Comparison of ENCODE assay signal across 1 cellular context in the genomic region with DNA sequence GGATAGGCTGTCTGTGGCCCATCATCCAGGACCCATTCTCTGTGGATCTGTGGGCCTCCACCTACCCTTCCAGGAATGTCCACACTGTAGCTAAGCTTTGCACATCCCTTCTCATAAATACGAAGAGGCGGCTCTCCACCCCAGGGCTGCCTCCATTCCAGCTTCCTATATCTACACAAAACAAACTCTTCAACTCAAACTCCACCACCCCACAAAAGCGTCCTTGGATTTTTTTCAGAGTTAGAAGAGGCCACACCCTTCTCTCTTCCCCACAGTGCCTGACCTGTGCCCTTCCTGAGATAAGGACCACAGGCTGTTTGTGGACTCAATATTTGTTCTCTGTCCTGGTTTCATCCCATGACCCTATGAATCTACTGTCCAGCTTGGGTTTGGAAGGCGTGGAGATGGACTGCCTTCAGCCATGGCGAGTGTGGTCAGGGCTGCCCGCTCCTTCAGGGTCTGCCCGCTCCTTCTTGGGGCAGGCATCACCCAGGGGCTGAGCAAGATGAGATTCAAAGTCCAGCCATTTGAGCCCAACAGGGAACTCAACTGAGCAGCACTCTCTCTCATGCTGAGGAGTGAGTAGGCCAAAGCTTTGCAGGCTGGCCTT.
A peak's percentile ranks its signal among the peaks of the same experiment; 100 is the strongest.
TF ChIP-seq lines count a peak whose summit lies in the region.

No MANE protein-coding gene starts in this region.

TF ChIP-seq in HepG2, 621 proteins besides CTCF, POLR2A, EP300 and RAD21 (continued from another document and continues in another):
- TF ChIP-seq, protein P1, sequence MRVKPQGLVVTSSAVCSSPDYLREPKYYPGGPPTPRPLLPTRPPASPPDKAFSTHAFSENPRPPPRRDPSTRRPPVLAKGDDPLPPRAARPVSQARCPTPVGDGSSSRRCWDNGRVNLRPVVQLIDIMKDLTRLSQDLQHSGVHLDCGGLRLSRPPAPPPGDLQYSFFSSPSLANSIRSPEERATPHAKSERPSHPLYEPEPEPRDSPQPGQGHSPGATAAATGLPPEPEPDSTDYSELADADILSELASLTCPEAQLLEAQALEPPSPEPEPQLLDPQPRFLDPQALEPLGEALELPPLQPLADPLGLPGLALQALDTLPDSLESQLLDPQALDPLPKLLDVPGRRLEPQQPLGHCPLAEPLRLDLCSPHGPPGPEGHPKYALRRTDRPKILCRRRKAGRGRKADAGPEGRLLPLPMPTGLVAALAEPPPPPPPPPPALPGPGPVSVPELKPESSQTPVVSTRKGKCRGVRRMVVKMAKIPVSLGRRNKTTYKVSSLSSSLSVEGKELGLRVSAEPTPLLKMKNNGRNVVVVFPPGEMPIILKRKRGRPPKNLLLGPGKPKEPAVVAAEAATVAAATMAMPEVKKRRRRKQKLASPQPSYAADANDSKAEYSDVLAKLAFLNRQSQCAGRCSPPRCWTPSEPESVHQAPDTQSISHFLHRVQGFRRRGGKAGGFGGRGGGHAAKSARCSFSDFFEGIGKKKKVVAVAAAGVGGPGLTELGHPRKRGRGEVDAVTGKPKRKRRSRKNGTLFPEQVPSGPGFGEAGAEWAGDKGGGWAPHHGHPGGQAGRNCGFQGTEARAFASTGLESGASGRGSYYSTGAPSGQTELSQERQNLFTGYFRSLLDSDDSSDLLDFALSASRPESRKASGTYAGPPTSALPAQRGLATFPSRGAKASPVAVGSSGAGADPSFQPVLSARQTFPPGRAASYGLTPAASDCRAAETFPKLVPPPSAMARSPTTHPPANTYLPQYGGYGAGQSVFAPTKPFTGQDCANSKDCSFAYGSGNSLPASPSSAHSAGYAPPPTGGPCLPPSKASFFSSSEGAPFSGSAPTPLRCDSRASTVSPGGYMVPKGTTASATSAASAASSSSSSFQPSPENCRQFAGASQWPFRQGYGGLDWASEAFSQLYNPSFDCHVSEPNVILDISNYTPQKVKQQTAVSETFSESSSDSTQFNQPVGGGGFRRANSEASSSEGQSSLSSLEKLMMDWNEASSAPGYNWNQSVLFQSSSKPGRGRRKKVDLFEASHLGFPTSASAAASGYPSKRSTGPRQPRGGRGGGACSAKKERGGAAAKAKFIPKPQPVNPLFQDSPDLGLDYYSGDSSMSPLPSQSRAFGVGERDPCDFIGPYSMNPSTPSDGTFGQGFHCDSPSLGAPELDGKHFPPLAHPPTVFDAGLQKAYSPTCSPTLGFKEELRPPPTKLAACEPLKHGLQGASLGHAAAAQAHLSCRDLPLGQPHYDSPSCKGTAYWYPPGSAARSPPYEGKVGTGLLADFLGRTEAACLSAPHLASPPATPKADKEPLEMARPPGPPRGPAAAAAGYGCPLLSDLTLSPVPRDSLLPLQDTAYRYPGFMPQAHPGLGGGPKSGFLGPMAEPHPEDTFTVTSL (CRISPR knock-in tag; IDR thresholded peaks at IDR 0.05; ENCODE audit: borderline replicate concordance) = peak; percentile 88; the same call in 1 of the 2 replicates
- peak; percentile 46; the same call in 1 of the 2 replicates for TF ChIP-seq NAIF1 (CRISPR knock-in tag; IDR thresholded peaks at IDR 0.05; ENCODE audit: borderline replicate concordance)
- TF ChIP-seq, protein P2, sequence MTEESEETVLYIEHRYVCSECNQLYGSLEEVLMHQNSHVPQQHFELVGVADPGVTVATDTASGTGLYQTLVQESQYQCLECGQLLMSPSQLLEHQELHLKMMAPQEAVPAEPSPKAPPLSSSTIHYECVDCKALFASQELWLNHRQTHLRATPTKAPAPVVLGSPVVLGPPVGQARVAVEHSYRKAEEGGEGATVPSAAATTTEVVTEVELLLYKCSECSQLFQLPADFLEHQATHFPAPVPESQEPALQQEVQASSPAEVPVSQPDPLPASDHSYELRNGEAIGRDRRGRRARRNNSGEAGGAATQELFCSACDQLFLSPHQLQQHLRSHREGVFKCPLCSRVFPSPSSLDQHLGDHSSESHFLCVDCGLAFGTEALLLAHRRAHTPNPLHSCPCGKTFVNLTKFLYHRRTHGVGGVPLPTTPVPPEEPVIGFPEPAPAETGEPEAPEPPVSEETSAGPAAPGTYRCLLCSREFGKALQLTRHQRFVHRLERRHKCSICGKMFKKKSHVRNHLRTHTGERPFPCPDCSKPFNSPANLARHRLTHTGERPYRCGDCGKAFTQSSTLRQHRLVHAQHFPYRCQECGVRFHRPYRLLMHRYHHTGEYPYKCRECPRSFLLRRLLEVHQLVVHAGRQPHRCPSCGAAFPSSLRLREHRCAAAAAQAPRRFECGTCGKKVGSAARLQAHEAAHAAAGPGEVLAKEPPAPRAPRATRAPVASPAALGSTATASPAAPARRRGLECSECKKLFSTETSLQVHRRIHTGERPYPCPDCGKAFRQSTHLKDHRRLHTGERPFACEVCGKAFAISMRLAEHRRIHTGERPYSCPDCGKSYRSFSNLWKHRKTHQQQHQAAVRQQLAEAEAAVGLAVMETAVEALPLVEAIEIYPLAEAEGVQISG (CRISPR knock-in tag; IDR thresholded peaks at IDR 0.05) = peak; percentile 66
- peak; percentile 79 for TF ChIP-seq ZMYM4 (CRISPR knock-in tag; IDR thresholded peaks at IDR 0.05)
- TF ChIP-seq KAT8 (CRISPR knock-in tag; IDR thresholded peaks at IDR 0.05) = peak; percentile 16; the same call in 1 of the 2 replicates
- TF ChIP-seq ZNF775 (CRISPR knock-in tag; IDR thresholded peaks at IDR 0.05; ENCODE audit: borderline replicate concordance) = no peak
- TF ChIP-seq PPARG (CRISPR knock-in tag; conservative IDR thresholded peaks at IDR 0.05) = peak; percentile 93
- peak; percentile 81 for TF ChIP-seq BCL6 (CRISPR knock-in tag; IDR thresholded peaks at IDR 0.05)
- TF ChIP-seq AGO1 (IDR thresholded peaks at IDR 0.05; ENCODE audit: low read depth, low read length, poor library complexity, severe bottlenecking) = no peak
- peak; percentile 77 for TF ChIP-seq CBX1 (IDR thresholded peaks at IDR 0.05; ENCODE audit: low read depth)
- peak; percentile 98 for TF ChIP-seq KLF12 (CRISPR knock-in tag; IDR thresholded peaks at IDR 0.05; ENCODE audit: borderline replicate concordance)
- 0 out of 2 replicates have a peak, but pooled peaks have one; percentile 25 for TF ChIP-seq ZSCAN21 (CRISPR knock-in tag; IDR thresholded peaks at IDR 0.05; ENCODE audit: borderline replicate concordance)
- TF ChIP-seq ZNF503 (CRISPR knock-in tag; IDR thresholded peaks at IDR 0.05) = peak; percentile 93
- peak; percentile 92 for TF ChIP-seq ISL2 (CRISPR knock-in tag; IDR thresholded peaks at IDR 0.05)
- TF ChIP-seq, protein P3, sequence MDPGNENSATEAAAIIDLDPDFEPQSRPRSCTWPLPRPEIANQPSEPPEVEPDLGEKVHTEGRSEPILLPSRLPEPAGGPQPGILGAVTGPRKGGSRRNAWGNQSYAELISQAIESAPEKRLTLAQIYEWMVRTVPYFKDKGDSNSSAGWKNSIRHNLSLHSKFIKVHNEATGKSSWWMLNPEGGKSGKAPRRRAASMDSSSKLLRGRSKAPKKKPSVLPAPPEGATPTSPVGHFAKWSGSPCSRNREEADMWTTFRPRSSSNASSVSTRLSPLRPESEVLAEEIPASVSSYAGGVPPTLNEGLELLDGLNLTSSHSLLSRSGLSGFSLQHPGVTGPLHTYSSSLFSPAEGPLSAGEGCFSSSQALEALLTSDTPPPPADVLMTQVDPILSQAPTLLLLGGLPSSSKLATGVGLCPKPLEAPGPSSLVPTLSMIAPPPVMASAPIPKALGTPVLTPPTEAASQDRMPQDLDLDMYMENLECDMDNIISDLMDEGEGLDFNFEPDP (CRISPR knock-in tag; conservative IDR thresholded peaks at IDR 0.05) = no peak
- TF ChIP-seq ZNF709 (CRISPR knock-in tag; IDR thresholded peaks at IDR 0.05) = no peak
- no peak for TF ChIP-seq ZMAT5 (CRISPR knock-in tag; IDR thresholded peaks at IDR 0.05; ENCODE audit: borderline replicate concordance, low read depth)
- TF ChIP-seq ZSCAN31 (CRISPR knock-in tag; IDR thresholded peaks at IDR 0.05; ENCODE audit: low read depth) = peak; percentile 51; the same call in 1 of the 2 replicates
- peak; percentile 92; the same call in 1 of the 2 replicates for TF ChIP-seq TBX2 (CRISPR knock-in tag; IDR thresholded peaks at IDR 0.05; ENCODE audit: borderline replicate concordance)
- TF ChIP-seq ZBTB7A (CRISPR knock-in tag; IDR thresholded peaks at IDR 0.05) = peak; percentile 33; the same call in 1 of the 2 replicates
- no peak for TF ChIP-seq SOX6 (IDR thresholded peaks at IDR 0.05)
- TF ChIP-seq SOX6 (CRISPR knock-in tag; IDR thresholded peaks at IDR 0.05) = peak; percentile 97
- no peak for TF ChIP-seq TIGD3 (CRISPR knock-in tag; IDR thresholded peaks at IDR 0.05; ENCODE audit: borderline replicate concordance)
- no peak for TF ChIP-seq ZNF253 (CRISPR knock-in tag; IDR thresholded peaks at IDR 0.05; ENCODE audit: borderline replicate concordance)
- no peak for TF ChIP-seq TMF1 (CRISPR knock-in tag; IDR thresholded peaks at IDR 0.05; ENCODE audit: low read depth)
- peak; percentile 97 for TF ChIP-seq MED1 (CRISPR knock-in tag; IDR thresholded peaks at IDR 0.05)
- peak; percentile 68; the same call in 1 of the 2 replicates for TF ChIP-seq ZKSCAN8 (CRISPR knock-in tag; IDR thresholded peaks at IDR 0.05; ENCODE audit: borderline replicate concordance)
- TF ChIP-seq, protein P4, sequence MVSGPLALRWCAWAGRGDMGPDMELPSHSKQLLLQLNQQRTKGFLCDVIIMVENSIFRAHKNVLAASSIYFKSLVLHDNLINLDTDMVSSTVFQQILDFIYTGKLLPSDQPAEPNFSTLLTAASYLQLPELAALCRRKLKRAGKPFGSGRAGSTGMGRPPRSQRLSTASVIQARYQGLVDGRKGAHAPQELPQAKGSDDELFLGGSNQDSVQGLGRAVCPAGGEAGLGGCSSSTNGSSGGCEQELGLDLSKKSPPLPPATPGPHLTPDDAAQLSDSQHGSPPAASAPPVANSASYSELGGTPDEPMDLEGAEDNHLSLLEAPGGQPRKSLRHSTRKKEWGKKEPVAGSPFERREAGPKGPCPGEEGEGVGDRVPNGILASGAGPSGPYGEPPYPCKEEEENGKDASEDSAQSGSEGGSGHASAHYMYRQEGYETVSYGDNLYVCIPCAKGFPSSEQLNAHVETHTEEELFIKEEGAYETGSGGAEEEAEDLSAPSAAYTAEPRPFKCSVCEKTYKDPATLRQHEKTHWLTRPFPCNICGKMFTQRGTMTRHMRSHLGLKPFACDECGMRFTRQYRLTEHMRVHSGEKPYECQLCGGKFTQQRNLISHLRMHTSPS (CRISPR knock-in tag; IDR thresholded peaks at IDR 0.05; ENCODE audit: low read depth) = no peak
- no peak for TF ChIP-seq ZNF354B (CRISPR knock-in tag; IDR thresholded peaks at IDR 0.05)
- TF ChIP-seq FOXK1 (CRISPR knock-in tag; IDR thresholded peaks at IDR 0.05; ENCODE audit: borderline replicate concordance, low read depth) = no peak
- TF ChIP-seq KDM6A (CRISPR knock-in tag; IDR thresholded peaks at IDR 0.05; ENCODE audit: low read depth) = peak; percentile 79
- TF ChIP-seq NONO (IDR thresholded peaks at IDR 0.05) = no peak
- TF ChIP-seq NONO (CRISPR knock-in tag; conservative IDR thresholded peaks at IDR 0.05) = peak; percentile 62; the same call in 1 of the 2 replicates
- TF ChIP-seq SP4 (CRISPR knock-in tag; IDR thresholded peaks at IDR 0.05) = peak; percentile 13; the same call in 1 of the 2 replicates
- no peak for TF ChIP-seq REL (CRISPR knock-in tag; conservative IDR thresholded peaks at IDR 0.05)
- TF ChIP-seq KLF15 (CRISPR knock-in tag; IDR thresholded peaks at IDR 0.05; ENCODE audit: borderline replicate concordance) = no peak
- peak; percentile 70 for TF ChIP-seq FOSL2 (CRISPR knock-in tag; IDR thresholded peaks at IDR 0.05)
- TF ChIP-seq BRCA1 (CRISPR knock-in tag; IDR thresholded peaks at IDR 0.05) = peak; percentile 59; the same call in 1 of the 2 replicates
- TF ChIP-seq TSC22D2 (CRISPR knock-in tag; IDR thresholded peaks at IDR 0.05; ENCODE audit: borderline replicate concordance) = 0 out of 2 replicates have a peak, but pooled peaks have one; percentile 37
- TF ChIP-seq, protein P5, sequence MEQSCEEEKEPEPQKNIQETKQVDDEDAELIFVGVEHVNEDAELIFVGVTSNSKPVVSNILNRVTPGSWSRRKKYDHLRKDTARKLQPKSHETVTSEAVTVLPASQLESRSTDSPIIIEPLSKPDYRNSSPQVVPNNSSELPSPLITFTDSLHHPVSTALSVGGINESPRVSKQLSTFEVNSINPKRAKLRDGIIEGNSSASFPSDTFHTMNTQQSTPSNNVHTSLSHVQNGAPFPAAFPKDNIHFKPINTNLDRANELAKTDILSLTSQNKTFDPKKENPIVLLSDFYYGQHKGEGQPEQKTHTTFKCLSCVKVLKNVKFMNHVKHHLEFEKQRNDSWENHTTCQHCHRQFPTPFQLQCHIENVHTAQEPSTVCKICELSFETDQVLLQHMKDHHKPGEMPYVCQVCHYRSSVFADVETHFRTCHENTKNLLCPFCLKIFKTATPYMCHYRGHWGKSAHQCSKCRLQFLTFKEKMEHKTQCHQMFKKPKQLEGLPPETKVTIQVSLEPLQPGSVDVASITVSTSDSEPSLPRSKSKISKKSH (CRISPR knock-in tag; IDR thresholded peaks at IDR 0.05; ENCODE audit: borderline replicate concordance) = no peak
